19 cellular contexts compared by ENCODE assay signal in the genomic region with DNA sequence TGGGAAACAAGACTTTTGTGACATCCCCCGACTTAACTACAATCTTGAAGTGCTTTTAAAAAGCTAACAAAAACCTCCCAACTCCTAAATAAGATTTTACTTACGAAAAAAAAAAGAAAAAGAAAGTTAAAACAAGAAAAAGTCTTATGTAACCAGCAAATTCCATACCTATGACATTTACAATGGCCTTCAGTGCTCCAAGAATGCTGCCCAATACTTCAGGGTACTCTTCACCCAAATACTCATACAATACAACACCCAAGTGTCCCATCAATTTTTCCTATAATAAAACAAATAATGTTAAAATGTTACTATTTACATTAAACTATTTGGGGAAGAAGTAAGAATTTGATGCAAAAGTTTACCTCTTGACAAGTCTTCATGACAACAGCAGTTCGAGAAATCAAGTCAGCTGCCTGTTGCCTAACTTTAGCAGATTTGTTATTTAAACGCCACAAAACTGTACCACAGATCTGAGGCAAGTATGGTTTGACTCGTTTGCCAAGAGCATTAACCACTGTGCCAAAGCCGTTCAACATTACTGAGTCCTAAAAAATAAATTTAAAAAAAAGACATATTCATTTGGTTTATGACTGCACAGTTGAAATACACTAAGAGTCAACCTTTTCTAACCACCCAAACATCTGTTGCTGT. TPM values are rescaled to one million over a fixed set of nuclear protein-coding genes. Genes with fewer than 3 reads are reported as not detected.
DNase-seq lines count a peak whose midpoint lies in the region; ATAC-seq and TF ChIP-seq lines count a peak whose summit lies in the region.
"Had no signal": no experiment of that assay in that cellular context is flagged by ENCODE, and none has a peak within 500 bp of the region (broad histone marks: within the 10 kb centered on the region; RNA-seq: fewer than 3 reads in every experiment).

No MANE protein-coding gene starts in this region.

- CTCF ChIA-PET in Caco-2 (lab: Charles Lee): no interaction called here
- CTCF ChIA-PET in IMR-90 (lab: Yijun Ruan, JAX): interaction anchor here (0.7 kb wide), 1 partner anchor 897 kb away, joined by 4 read pairs; no protein-coding TSS in a partner anchor

- ATAC-seq in IMR-90 (ENCODE audit: low read depth) (no peak), sciatic nerve (no peak)
- no peak for ATAC-seq in stimulated activated naive B cell treated with anti-CD40 and anti-IgM and Interleukin-4, amounts not matched to agents 10 μg/mL and 1 μg/mL and 100 μg/mL, for 72 hours (replicated peaks)
- ATAC-seq: CD8-positive, alpha-beta T cell; Right ventricle myocardium inferior had no signal

- no peak overlapping the region for H2AK9ac ChIP-seq in IMR-90 (replicated peaks; ENCODE audit: low read depth, low read length, poor library complexity)

- H3K9ac ChIP-seq in IMR-90 (ENCODE audit: low read depth, low read length): no peak overlapping the region
- no peak overlapping the region for H3K9ac ChIP-seq in endodermal cell (ENCODE audit: extremely low read depth, low read length, poor library complexity, severe bottlenecking)

- no peak overlapping the region for H3K23ac ChIP-seq in IMR-90 (ENCODE audit: low read depth, low read length)

- H3K14ac ChIP-seq in IMR-90 (replicated peaks; ENCODE audit: low read depth, low read length): no peak overlapping the region

- no peaks in the 10 kb centered on the region for H3K27me3 ChIP-seq in Caco-2 (replicated peaks; ENCODE audit: control insufficient read depth, insufficient read depth, low read length)
- no peaks in the 10 kb centered on the region for H3K27me3 ChIP-seq in IMR-90 (ENCODE audit: control insufficient read depth, insufficient read depth, low read length)
- no peaks in the 10 kb centered on the region for H3K27me3 ChIP-seq in endodermal cell (ENCODE audit: control insufficient read depth, insufficient read depth, low read length, poor library complexity, severe bottlenecking)
- no peaks in the 10 kb centered on the region for H3K27me3 ChIP-seq in MG63

- H3K9me1 ChIP-seq in IMR-90 (ENCODE audit: insufficient read depth, low read length): no peaks in the 10 kb centered on the region; the same call in 1 of the 2 replicates

- no peak overlapping the region for H4K5ac ChIP-seq in IMR-90 (ENCODE audit: low read depth, low read length)

- peak; percentile 13 for DNase-seq in AG08395 (ENCODE audit: low spot score)
- DNase-seq in Caco-2: no peak
- DNase-seq in IMR-90: peak; percentile 20
- DNase-seq in endodermal cell: no peak
- no peak for DNase-seq in MG63
- DNase-seq in iPS-NIHi11 (ENCODE audit: low spot score): no peak
- no peak for DNase-seq in sciatic nerve (ENCODE audit: low spot score)
- no peak for DNase-seq in stimulated activated naive B cell treated with anti-CD40 and anti-IgM and Interleukin-4, amounts not matched to agents 10 μg/mL and 1 μg/mL and 100 μg/mL, for 72 hours
- DNase-seq: ACHN; CD8-positive, alpha-beta T cell; NCI-H1436 treated with DMSO at 0.1 percent for 48 hours; NCI-H2107; NCI-H226; NCI-H526 treated with DMSO at 0.1 percent for 48 hours; NK-92 treated with Interleukin-12 subunit alpha and Interleukin-12 subunit beta, amount 100 ng/mL, for 24 hours; OCI-M1 had no signal

- no peak overlapping the region for H2BK120ac ChIP-seq in IMR-90 (ENCODE audit: low read depth, low read length)

- H4K91ac ChIP-seq in IMR-90 (ENCODE audit: insufficient read depth, low read depth, low read length): no peak overlapping the region

- no peak overlapping the region for H3K27ac Mint-ChIP-seq in Caco-2 (ENCODE audit: unreplicated experiment)
- peak overlapping the region; percentile 75 for H3K27ac Mint-ChIP-seq in endodermal cell
- H3K27ac Mint-ChIP-seq in stimulated activated naive B cell treated with anti-CD40 and anti-IgM and Interleukin-4, amounts not matched to agents 10 μg/mL and 1 μg/mL and 100 μg/mL, for 72 hours: no peak overlapping the region
- H3K27ac Mint-ChIP-seq: CD8-positive, alpha-beta T cell had no signal

- H4K8ac ChIP-seq in IMR-90 (ENCODE audit: low read depth in 2 of 2, low read length in 2 of 2): no peak overlapping the region

- POLR2A ChIA-PET in Caco-2 (lab: Charles Lee) (no interaction called here), IMR-90 (lab: Charles Lee; ENCODE audit: unreplicated experiment) (no interaction called here)

- H3K36me3 Mint-ChIP-seq in Caco-2 (ENCODE audit: insufficient read depth, unreplicated experiment) (peaks cover 94% of the 10 kb centered on the region), endodermal cell (ENCODE audit: low read depth) (peaks cover 80% of the 10 kb centered on the region)
- H3K36me3 Mint-ChIP-seq in stimulated activated naive B cell treated with anti-CD40 and anti-IgM and Interleukin-4, amounts not matched to agents 10 μg/mL and 1 μg/mL and 100 μg/mL, for 72 hours: peaks cover 24 to 40% of the 10 kb centered on the region in 2 donors

- peaks cover 8 to 14% of the 10 kb centered on the region in 2 experiments; a peak in 3 of 4 replicates for H3K79me1 ChIP-seq in IMR-90 (ENCODE audit: low read depth in 1 of 2, low read length in 2 of 2)

- intact Hi-C loops in Caco-2 (cut with micrococcal nuclease; ENCODE audit: unreplicated experiment): no loop called here
- intact Hi-C loops in IMR-90 (cut with micrococcal nuclease): loop anchor here (2.0 to 5.0 kb wide), 2 partner anchors 72 to 91 kb away; no protein-coding TSS in a partner anchor
- intact Hi-C loops in sciatic nerve (cut with DNase I): no loop called here

- H3K27me3 Mint-ChIP-seq in Caco-2 (ENCODE audit: insufficient read depth, unreplicated experiment) (no peaks in the 10 kb centered on the region), endodermal cell (ENCODE audit: insufficient read depth) (no peaks in the 10 kb centered on the region)
- no peaks in the 10 kb centered on the region for H3K27me3 Mint-ChIP-seq in stimulated activated naive B cell treated with anti-CD40 and anti-IgM and Interleukin-4, amounts not matched to agents 10 μg/mL and 1 μg/mL and 100 μg/mL, for 72 hours

- H3K4me1 Mint-ChIP-seq in Caco-2 (ENCODE audit: low read depth, unreplicated experiment): no peaks in the 10 kb centered on the region
- H3K4me1 Mint-ChIP-seq in endodermal cell: no peaks in the 10 kb centered on the region
- H3K4me1 Mint-ChIP-seq in stimulated activated naive B cell treated with anti-CD40 and anti-IgM and Interleukin-4, amounts not matched to agents 10 μg/mL and 1 μg/mL and 100 μg/mL, for 72 hours: no peaks in the 10 kb centered on the region

- H3K4me3 ChIP-seq in Caco-2 (ENCODE audit: low read depth, low read length) (no peak overlapping the region), IMR-90 (ENCODE audit: insufficient read depth, low read depth, low read length) (no peak overlapping the region), endodermal cell (ENCODE audit: low read length) (no peak overlapping the region), MG63 (no peak overlapping the region)
- H3K4me3 ChIP-seq: HAP-1, SK-N-MC had no signal

- no peak overlapping the region for H3K56ac ChIP-seq in IMR-90 (ENCODE audit: extremely low read depth, insufficient read depth, low read length)

- H3K4ac ChIP-seq in IMR-90 (ENCODE audit: low read depth, low read length): no peak overlapping the region

- H3K9me3 Mint-ChIP-seq in Caco-2 (ENCODE audit: unreplicated experiment) (no peaks in the 10 kb centered on the region), endodermal cell (no peaks in the 10 kb centered on the region)
- H3K9me3 Mint-ChIP-seq in stimulated activated naive B cell treated with anti-CD40 and anti-IgM and Interleukin-4, amounts not matched to agents 10 μg/mL and 1 μg/mL and 100 μg/mL, for 72 hours: no peaks in the 10 kb centered on the region
- H3K9me3 Mint-ChIP-seq: CD8-positive, alpha-beta T cell had no signal

- BruUV-seq in Caco-2 (replicated peaks; lab: Mats Ljungman, UMichigan) (TSS peak; percentile 34), IMR-90 (replicated peaks; lab: Mats Ljungman, UMichigan) (no TSS peak)

- no peak overlapping the region for H2BK15ac ChIP-seq in IMR-90 (ENCODE audit: low read depth, low read length)

- dilution Hi-C loops in IMR-90 (cut with HindIII; ENCODE audit: low sequenced_read_pairs, unreplicated experiment): no loop called here

- no peak for TF ChIP-seq RAD21 in IMR-90 (IDR thresholded peaks at IDR 0.05; ENCODE audit: low read length)

- H3K4me1 ChIP-seq in Caco-2 (no peaks in the 10 kb centered on the region), IMR-90 (ENCODE audit: control insufficient read depth, insufficient read depth, low read length) (no peaks in the 10 kb centered on the region; the same call in 1 of the 2 replicates), endodermal cell (ENCODE audit: control insufficient read depth, insufficient read depth, low read length) (no peaks in the 10 kb centered on the region)
- H3K4me1 ChIP-seq: HAP-1 had no signal

- H3K27ac ChIP-seq in IMR-90 (ENCODE audit: insufficient read depth, low read length): no peak overlapping the region
- no peak overlapping the region for H3K27ac ChIP-seq in endodermal cell (ENCODE audit: low read depth, low read length)
- H3K27ac ChIP-seq: SK-N-MC had no signal

- no peak overlapping the region for H2AK5ac ChIP-seq in IMR-90 (ENCODE audit: low read depth, low read length)

- H3K9me3 ChIP-seq in Caco-2 (no peaks in the 10 kb centered on the region), IMR-90 (ENCODE audit: control insufficient read depth, insufficient read depth, low read length) (no peaks in the 10 kb centered on the region), endodermal cell (ENCODE audit: control insufficient read depth, low read length) (no peaks in the 10 kb centered on the region), MG63 (no peaks in the 10 kb centered on the region)
- H3K9me3 ChIP-seq: HAP-1 had no signal

- no peak overlapping the region for H3K4me2 ChIP-seq in IMR-90 (ENCODE audit: low read depth, low read length)

- H2BK20ac ChIP-seq in IMR-90 (ENCODE audit: low read depth, low read length): no peak overlapping the region

- no peak for TF ChIP-seq CTCF in Caco-2 (IDR thresholded peaks at IDR 0.05; ENCODE audit: insufficient read depth in 1 of 2, low read depth in 1 of 2, low read length in 1 of 2, severe bottlenecking in 1 of 2, unreplicated experiment in 1 of 2)
- no peak for TF ChIP-seq CTCF in IMR-90 (conservative IDR thresholded peaks at IDR 0.05; ENCODE audit: low read depth, low read length)
- no peak for TF ChIP-seq CTCF in endodermal cell (conservative IDR thresholded peaks at IDR 0.05)

- in situ Hi-C loops in IMR-90 (cut with MboI; ENCODE audit: low sequenced_read_pairs): no loop called here

- peaks cover 3% of the 10 kb centered on the region; the same call in 1 of the 2 replicates for H3K36me3 ChIP-seq in Caco-2 (ENCODE audit: control insufficient read depth, insufficient read depth, low read length)
- H3K36me3 ChIP-seq in IMR-90 (ENCODE audit: control insufficient read depth, insufficient read depth, low read length): peaks cover 62% of the 10 kb centered on the region
- peaks cover 96% of the 10 kb centered on the region for H3K36me3 ChIP-seq in endodermal cell (ENCODE audit: control insufficient read depth, insufficient read depth, low read length)
- peaks cover 96% of the 10 kb centered on the region for H3K36me3 ChIP-seq in MG63

- no peak overlapping the region for H3K18ac ChIP-seq in IMR-90 (ENCODE audit: low read depth, low read length)

- peaks cover 4% of the 10 kb centered on the region; the same call in 1 of the 2 replicates for H4K20me1 ChIP-seq in IMR-90 (ENCODE audit: insufficient read depth, low read length)

- H2AFZ ChIP-seq in IMR-90 (replicated peaks; ENCODE audit: low read length, poor library complexity): no peak overlapping the region

- WGBS in IMR-90 (ENCODE audit: extremely low coverage in 2 of 2, insufficient read length in 1 of 2), 2 experiments: 90% methylated on average over 2 of the region's 6 CpGs; no CpG with 5 or more reads in 1 of the 2 experiments
- 97 to 100% methylated on average over 4 to 6 of the region's 6 CpGs for WGBS in endodermal cell (ENCODE audit: insufficient coverage in 1 of 2, insufficient read length in 1 of 2), 2 experiments

- H3K4me3 Mint-ChIP-seq in Caco-2 (ENCODE audit: unreplicated experiment) (no peak overlapping the region), endodermal cell (no peak overlapping the region)
- H3K4me3 Mint-ChIP-seq in stimulated activated naive B cell treated with anti-CD40 and anti-IgM and Interleukin-4, amounts not matched to agents 10 μg/mL and 1 μg/mL and 100 μg/mL, for 72 hours: no peak overlapping the region
- H3K4me3 Mint-ChIP-seq: CD8-positive, alpha-beta T cell had no signal

- H2BK5ac ChIP-seq in IMR-90 (ENCODE audit: low read depth, low read length, poor library complexity, severe bottlenecking): no peak overlapping the region

- no peak for TF ChIP-seq POLR2A in IMR-90 (IDR thresholded peaks at IDR 0.05; ENCODE audit: low read depth, low read length)

RNA-seq across cellular contexts. Expression of a gene that starts 34.8 kb away (rescaled TPM):
- total RNA-seq in Caco-2 (2022) (273 and 274 TPM in 2 replicates), IMR-90 (2012; rRNA removed) (706 and 942 TPM in 2 replicates), endodermal cell (100 to 1,000 TPM; 308 to 356 TPM), sciatic nerve (330 TPM)
- polyA plus RNA-seq in IMR-90 (2012; rRNA removed): 213 and 326 TPM in 2 replicates
- polyA plus RNA-seq in IMR-90 (2012; cell fraction: cytosol; rRNA removed): 35.4 and 57.7 TPM in 2 replicates
- 147 and 3,449 TPM in 2 replicates for polyA plus RNA-seq in IMR-90 (2012; cell fraction: nucleus; rRNA removed; ENCODE audit: low replicate concordance)
- polyA plus RNA-seq in endodermal cell (2013, experiment 1 of 2): 331 TPM
- polyA plus RNA-seq in endodermal cell (2013, experiment 2 of 2): 308 TPM
- total RNA-seq in MG63 (2014; rRNA removed; shearing (Covaris generic); ENCODE audit: low replicate concordance): 122 and 337 TPM in 2 replicates

RNA-seq across cellular contexts. Expression of a gene that starts 53.3 kb away (rescaled TPM):
- 22.5 and 25.0 TPM in 2 replicates for total RNA-seq in Caco-2 (2022)
- total RNA-seq in IMR-90 (2012; rRNA removed): 28.7 and 64.2 TPM in 2 replicates
- polyA plus RNA-seq in IMR-90 (2012; rRNA removed): 6.3 and 9.5 TPM in 2 replicates
- polyA plus RNA-seq in IMR-90 (2012; cell fraction: cytosol; rRNA removed): 1.6 and 2.8 TPM in 2 replicates
- polyA plus RNA-seq in IMR-90 (2012; cell fraction: nucleus; rRNA removed; ENCODE audit: low replicate concordance): 0.81 and 4.0 TPM in 2 replicates
- 10 to 100 TPM; 17.5 to 17.9 TPM for total RNA-seq in endodermal cell
- polyA plus RNA-seq in endodermal cell (2013, experiment 1 of 2): 15.2 TPM
- 13.8 TPM for polyA plus RNA-seq in endodermal cell (2013, experiment 2 of 2)
- 28.5 and 41.3 TPM in 2 replicates for total RNA-seq in MG63 (2014; rRNA removed; shearing (Covaris generic); ENCODE audit: low replicate concordance)
- total RNA-seq in sciatic nerve: 19.1 TPM

Comparison
In these comparisons a context has a peak if more than half of its experiments do, and no peak if none do; other contexts are left out.
1. DNase-seq: peak in AG08395 (single experiment) and IMR-90 (single experiment); none in Caco-2 (0 of 2), endodermal cell (single experiment), MG63 (single experiment), iPS-NIHi11 (single experiment), sciatic nerve (single experiment) and stimulated activated naive B cell treated with anti-CD40 and anti-IgM and Interleukin-4, amounts not matched to agents 10 μg/mL and 1 μg/mL and 100 μg/mL, for 72 hours (single experiment).